8 cellular contexts compared by ENCODE assay signal in the genomic region with DNA sequence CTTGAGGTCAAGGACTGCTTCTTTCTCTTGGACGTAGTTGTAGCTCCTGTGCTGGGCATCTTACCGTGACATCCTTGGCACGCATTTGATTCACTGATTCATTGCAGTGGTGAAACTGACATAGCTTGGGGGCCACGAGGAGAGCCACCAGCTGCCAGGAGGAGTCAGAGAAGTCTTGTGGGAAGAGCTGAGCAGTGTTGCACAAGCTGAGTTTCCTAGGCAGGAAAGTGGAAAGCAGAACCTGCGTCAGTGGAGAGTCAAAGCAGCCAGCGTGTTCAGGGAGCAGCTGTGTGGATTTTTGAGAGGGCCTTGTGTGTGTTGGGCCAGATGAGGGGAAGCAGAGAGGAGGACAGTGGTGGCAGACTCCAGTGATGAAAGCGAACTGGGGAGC. TPM values are rescaled to one million over a fixed set of nuclear protein-coding genes. Genes with fewer than 3 reads are reported as not detected.
DNase-seq lines count a peak whose midpoint lies in the region; ATAC-seq and TF ChIP-seq lines count a peak whose summit lies in the region.

No MANE protein-coding gene starts in this region.

- H3K9me3 Mint-ChIP-seq in natural killer cell treated with Interleukin-12 subunit alpha and Interleukin-12 subunit beta and Interleukin-15 and Interleukin-18, amount 100 ng/mL, for 72 hours: no peaks in the 10 kb centered on the region
- H3K9me3 Mint-ChIP-seq in natural killer cell: no peaks in the 10 kb centered on the region
- H3K9me3 Mint-ChIP-seq in activated T-helper 17 cell treated with anti-CD3 and anti-CD28 coated beads, Interleukin-2, amount 50 U/mL, for 72 hours: no peaks in the 10 kb centered on the region

- peaks cover 55 to 68% of the 10 kb centered on the region in 2 donors for H3K4me1 Mint-ChIP-seq in natural killer cell treated with Interleukin-12 subunit alpha and Interleukin-12 subunit beta and Interleukin-15 and Interleukin-18, amount 100 ng/mL, for 72 hours (ENCODE audit: low read depth in 2 of 2)
- H3K4me1 Mint-ChIP-seq in natural killer cell: peaks cover 42% of the 10 kb centered on the region in 2 donors
- peaks cover 70% of the 10 kb centered on the region for H3K4me1 Mint-ChIP-seq in activated T-helper 17 cell treated with anti-CD3 and anti-CD28 coated beads, Interleukin-2, amount 50 U/mL, for 72 hours

- TF ChIP-seq CTCF in natural killer cell (IDR thresholded peaks at IDR 0.05): no peak

- intact Hi-C loops in natural killer cell (cut with micrococcal nuclease) (no loop called here), left ventricle myocardium superior (cut with micrococcal nuclease) (no loop called here)

- H3K27me3 Mint-ChIP-seq in natural killer cell treated with Interleukin-12 subunit alpha and Interleukin-12 subunit beta and Interleukin-15 and Interleukin-18, amount 100 ng/mL, for 72 hours: no peaks in the 10 kb centered on the region
- no peaks in the 10 kb centered on the region for H3K27me3 Mint-ChIP-seq in natural killer cell (ENCODE audit: low read depth in 2 of 2)
- no peaks in the 10 kb centered on the region for H3K27me3 Mint-ChIP-seq in activated T-helper 17 cell treated with anti-CD3 and anti-CD28 coated beads, Interleukin-2, amount 50 U/mL, for 72 hours

- no peak for ATAC-seq in natural killer cell treated with Interleukin-12 subunit alpha and Interleukin-12 subunit beta and Interleukin-15 and Interleukin-18, amount 100 ng/mL, for 72 hours
- ATAC-seq in natural killer cell: no peak
- peak; percentile 3 for ATAC-seq in activated T-helper 17 cell treated with anti-CD3 and anti-CD28 coated beads, Interleukin-2, amount 50 U/mL, for 72 hours (replicated peaks)
- peak; percentile 84 for ATAC-seq in left ventricle myocardium superior
- no peak for ATAC-seq in HG03175 (IDR thresholded peaks at IDR 0.05; ENCODE audit: unreplicated experiment)

- H3K4me3 Mint-ChIP-seq in natural killer cell treated with Interleukin-12 subunit alpha and Interleukin-12 subunit beta and Interleukin-15 and Interleukin-18, amount 100 ng/mL, for 72 hours: peak overlapping the region; percentile 48
- no peak overlapping the region for H3K4me3 Mint-ChIP-seq in natural killer cell
- H3K4me3 Mint-ChIP-seq in activated T-helper 17 cell treated with anti-CD3 and anti-CD28 coated beads, Interleukin-2, amount 50 U/mL, for 72 hours: peak overlapping the region; percentile 97

- peaks cover 17% of the 10 kb centered on the region for H3K36me3 Mint-ChIP-seq in natural killer cell treated with Interleukin-12 subunit alpha and Interleukin-12 subunit beta and Interleukin-15 and Interleukin-18, amount 100 ng/mL, for 72 hours
- H3K36me3 Mint-ChIP-seq in natural killer cell: peaks cover 14% of the 10 kb centered on the region
- H3K36me3 Mint-ChIP-seq in activated T-helper 17 cell treated with anti-CD3 and anti-CD28 coated beads, Interleukin-2, amount 50 U/mL, for 72 hours (ENCODE audit: low read depth): peaks cover 66% of the 10 kb centered on the region

- DNase-seq in natural killer cell treated with Interleukin-12 subunit alpha and Interleukin-12 subunit beta and Interleukin-15 and Interleukin-18, amount 100 ng/mL, for 72 hours (ENCODE audit: low spot score): no peak
- DNase-seq in natural killer cell: no peak
- DNase-seq in left ventricle myocardium superior: peak; percentile 69
- DNase-seq in stromal cell of bone marrow (ENCODE audit: low read depth): peak; percentile 93
- no peak for DNase-seq in activated CD4-positive, CD25-positive, alpha-beta regulatory T cell (lab: John Stamatoyannopoulos, UW)
- DNase-seq in COR-L47 (lab: John Stamatoyannopoulos, UW): no peak

- H3K27ac Mint-ChIP-seq in natural killer cell treated with Interleukin-12 subunit alpha and Interleukin-12 subunit beta and Interleukin-15 and Interleukin-18, amount 100 ng/mL, for 72 hours: peak overlapping the region; percentile 81 to 93
- no peak overlapping the region for H3K27ac Mint-ChIP-seq in natural killer cell
- H3K27ac Mint-ChIP-seq in activated T-helper 17 cell treated with anti-CD3 and anti-CD28 coated beads, Interleukin-2, amount 50 U/mL, for 72 hours: peak overlapping the region; percentile 97

RNA-seq across cellular contexts. Expression of a gene that starts 5.3 kb away (rescaled TPM):
- 10 to 100 TPM in 1 of 2 donors, 1 to 10 TPM in 1; 5.4 to 10.2 TPM for total RNA-seq in natural killer cell treated with Interleukin-12 subunit alpha and Interleukin-12 subunit beta and Interleukin-15 and Interleukin-18, amount 100 ng/mL, for 72 hours
- total RNA-seq in natural killer cell (10 to 100 TPM; 20.0 to 47.0 (median 41.1) TPM), left ventricle myocardium superior (2.6 TPM)
- total RNA-seq in activated T-helper 17 cell treated with anti-CD3 and anti-CD28 coated beads, Interleukin-2, amount 50 U/mL, for 72 hours: 10 to 100 TPM; 92.4 to 95.1 TPM

RNA-seq across cellular contexts. Expression of a gene that starts 54.3 kb away (rescaled TPM):
- total RNA-seq in natural killer cell treated with Interleukin-12 subunit alpha and Interleukin-12 subunit beta and Interleukin-15 and Interleukin-18, amount 100 ng/mL, for 72 hours: 10 to 100 TPM; 13.0 to 20.6 TPM
- 10 to 100 TPM; 11.4 to 41.7 (median 25.5) TPM for total RNA-seq in natural killer cell
- total RNA-seq in activated T-helper 17 cell treated with anti-CD3 and anti-CD28 coated beads, Interleukin-2, amount 50 U/mL, for 72 hours: 10 to 100 TPM in 1 of 2 donors, 1 to 10 TPM in 1; 8.7 to 10.1 TPM
- total RNA-seq in left ventricle myocardium superior: not detected

Comparison
In these comparisons a context has a peak if more than half of its experiments do, and no peak if none do; other contexts are left out.
1. H3K27ac Mint-ChIP-seq: peak in natural killer cell treated with Interleukin-12 subunit alpha and Interleukin-12 subunit beta and Interleukin-15 and Interleukin-18, amount 100 ng/mL, for 72 hours (2 of 2) and activated T-helper 17 cell treated with anti-CD3 and anti-CD28 coated beads, Interleukin-2, amount 50 U/mL, for 72 hours (single experiment); none in natural killer cell (0 of 2).
2. ATAC-seq: peak in activated T-helper 17 cell treated with anti-CD3 and anti-CD28 coated beads, Interleukin-2, amount 50 U/mL, for 72 hours (single experiment) and left ventricle myocardium superior (single experiment); none in natural killer cell treated with Interleukin-12 subunit alpha and Interleukin-12 subunit beta and Interleukin-15 and Interleukin-18, amount 100 ng/mL, for 72 hours (0 of 2), natural killer cell (0 of 3) and HG03175 (single experiment).
3. DNase-seq: peak in left ventricle myocardium superior (single experiment) and stromal cell of bone marrow (single experiment); none in natural killer cell treated with Interleukin-12 subunit alpha and Interleukin-12 subunit beta and Interleukin-15 and Interleukin-18, amount 100 ng/mL, for 72 hours (single experiment), natural killer cell (single experiment), activated CD4-positive, CD25-positive, alpha-beta regulatory T cell (0 of 4) and COR-L47 (single experiment).